Comparison of ENCODE assay signal across 15 cellular contexts in genomic region chr20:48605364-48606116, GRCh38.
A peak's percentile ranks its signal among the peaks of the same experiment; 100 is the strongest.
DNase-seq lines count a peak whose midpoint lies in the region; ATAC-seq and TF ChIP-seq lines count a peak whose summit lies in the region.
"Had no signal": no experiment of that assay in that cellular context is flagged by ENCODE, and none has a peak within 500 bp of the region (broad histone marks: within the 10 kb centered on the region; RNA-seq: fewer than 3 reads in every experiment).

No MANE protein-coding gene starts in this region.

- no peak overlapping the region for H2AFZ ChIP-seq in neuronal stem cell (ENCODE audit: low read length)

- H4K91ac ChIP-seq in neuronal stem cell (ENCODE audit: low read depth, low read length, poor library complexity): no peak overlapping the region

- H3K27me3 ChIP-seq in neuronal stem cell (ENCODE audit: control insufficient read depth in 3 of 3, insufficient read depth in 3 of 3, low read depth in 1 of 3, low read length in 3 of 3) (peaks cover 0 to 31% (median 2%) of the 10 kb centered on the region in 3 experiments), prostate gland (replicated peaks; ENCODE audit: insufficient read depth) (no peaks in the 10 kb centered on the region)

- WGBS in neuronal stem cell (ENCODE audit: extremely low coverage in 2 of 2, insufficient read length in 2 of 2, insufficient replicate concordance in 1 of 2), 2 donors: no CpG with 5 or more reads among the region's 15 CpGs
- 82% methylated on average over 15 of the region's 15 CpGs for WGBS in prostate gland

- intact Hi-C loops in MCF 10A (cut with micrococcal nuclease): no loop called here
- intact Hi-C loops in prostate gland (cut with DNase I): no loop called here

- no peaks in the 10 kb centered on the region for H3K79me1 ChIP-seq in neuronal stem cell (ENCODE audit: low read depth, low read length)

- no TSS peak for BruUV-seq in MCF 10A (replicated peaks; lab: Mats Ljungman, UMichigan)

- no peak overlapping the region for H3K23ac ChIP-seq in neuronal stem cell (ENCODE audit: low read depth, low read length, poor library complexity)

- H3K4me3 ChIP-seq in neuronal stem cell (ENCODE audit: low read length in 2 of 2) (no peak overlapping the region), prostate gland (no peak overlapping the region)

- H3K4ac ChIP-seq in neuronal stem cell (ENCODE audit: low read length): no peak overlapping the region

- POLR2A ChIA-PET in MCF 10A (lab: Yijun Ruan, JAX): no interaction called here

- no peak overlapping the region for H2BK5ac ChIP-seq in neuronal stem cell (ENCODE audit: low read length)

- peak overlapping the region; percentile 50 to 95 for H3K27ac Mint-ChIP-seq in stimulated activated naive CD8-positive, alpha-beta T cell treated with anti-CD3 and anti-CD28 coated beads, Interleukin-15, amount 100 ng/mL, for 72 hours
- peak overlapping the region; percentile 22 for H3K27ac Mint-ChIP-seq in activated T-helper 17 cell treated with anti-CD3 and anti-CD28 coated beads, Interleukin-2, amount 50 U/mL, for 72 hours
- H3K27ac Mint-ChIP-seq in MCF 10A (ENCODE audit: low read depth, unreplicated experiment): no peak overlapping the region
- H3K27ac Mint-ChIP-seq: CD4-positive, alpha-beta T cell had no signal

- H3K36me3 ChIP-seq in neuronal stem cell (replicated peaks in 1 of 2; ENCODE audit: control insufficient read depth in 2 of 2, insufficient read depth in 2 of 2, low read length in 2 of 2) (no peaks in the 10 kb centered on the region), prostate gland (no peaks in the 10 kb centered on the region)

- no peaks in the 10 kb centered on the region for H3K36me3 Mint-ChIP-seq in activated T-helper 17 cell treated with anti-CD3 and anti-CD28 coated beads, Interleukin-2, amount 50 U/mL, for 72 hours (ENCODE audit: low read depth)
- H3K36me3 Mint-ChIP-seq in MCF 10A (ENCODE audit: insufficient read depth, unreplicated experiment): no peaks in the 10 kb centered on the region
- H3K36me3 Mint-ChIP-seq in activated T-cell treated with anti-CD3 and anti-CD28 coated beads, Interleukin-2, amount 50 U/mL, for 4 hours (ENCODE audit: insufficient read depth): no peaks in the 10 kb centered on the region

- no peak overlapping the region for H2BK15ac ChIP-seq in neuronal stem cell (ENCODE audit: low read length)

- H2AK5ac ChIP-seq in neuronal stem cell (ENCODE audit: low read depth, low read length): peak overlapping the region; percentile 18

- H3K4me1 ChIP-seq in neuronal stem cell (ENCODE audit: control insufficient read depth in 2 of 2, insufficient read depth in 1 of 2, low read depth in 1 of 2, low read length in 2 of 2): peaks cover 7 to 10% of the 10 kb centered on the region in 2 donors
- no peaks in the 10 kb centered on the region for H3K4me1 ChIP-seq in prostate gland (replicated peaks)

- H3K4me3 Mint-ChIP-seq in stimulated activated naive CD8-positive, alpha-beta T cell treated with anti-CD3 and anti-CD28 coated beads, Interleukin-15, amount 100 ng/mL, for 72 hours: no peak overlapping the region
- no peak overlapping the region for H3K4me3 Mint-ChIP-seq in activated T-helper 17 cell treated with anti-CD3 and anti-CD28 coated beads, Interleukin-2, amount 50 U/mL, for 72 hours
- H3K4me3 Mint-ChIP-seq in MCF 10A (ENCODE audit: unreplicated experiment): no peak overlapping the region
- H3K4me3 Mint-ChIP-seq in activated T-cell treated with anti-CD3 and anti-CD28 coated beads, Interleukin-2, amount 50 U/mL, for 4 hours: no peak overlapping the region
- H3K4me3 Mint-ChIP-seq: CD4-positive, alpha-beta T cell had no signal

- H3K9ac ChIP-seq in neuronal stem cell (ENCODE audit: low read depth, low read length, poor library complexity): no peak overlapping the region

- H3K9me3 ChIP-seq in neuronal stem cell (replicated peaks in 1 of 2; ENCODE audit: control insufficient read depth in 2 of 2, insufficient read depth in 1 of 2, low read depth in 1 of 2, low read length in 2 of 2) (peaks cover 0 to 2% of the 10 kb centered on the region in 2 donors), prostate gland (no peaks in the 10 kb centered on the region)

- H3K14ac ChIP-seq in neuronal stem cell (ENCODE audit: low read length): no peak overlapping the region

- no peak overlapping the region for H3K18ac ChIP-seq in neuronal stem cell (ENCODE audit: low read length)

- CTCF ChIA-PET in MCF 10A (lab: Yijun Ruan, JAX): interaction anchor here (0.6 to 3.4 kb wide), 2 partner anchors 15 to 121 kb away, joined by 3 to 17 read pairs; no protein-coding TSS in a partner anchor

- no peak overlapping the region for H4K8ac ChIP-seq in neuronal stem cell (ENCODE audit: low read depth, low read length)

- no peak overlapping the region for H3K27ac ChIP-seq in neuronal stem cell (replicated peaks; ENCODE audit: low read length)
- H3K27ac ChIP-seq in prostate gland: no peak overlapping the region

- H3K4me2 ChIP-seq in neuronal stem cell (ENCODE audit: insufficient read depth, low read length, poor library complexity, severe bottlenecking): no peak overlapping the region

- no peak overlapping the region for H2BK120ac ChIP-seq in neuronal stem cell (ENCODE audit: low read depth, low read length)

- no peak for TF ChIP-seq CTCF in MCF 10A (IDR thresholded peaks at IDR 0.05; ENCODE audit: unreplicated experiment)
- TF ChIP-seq CTCF in prostate gland (IDR thresholded peaks at IDR 0.05): no peak

- H2BK12ac ChIP-seq in neuronal stem cell (ENCODE audit: low read length): no peak overlapping the region

- no peaks in the 10 kb centered on the region for H3K9me3 Mint-ChIP-seq in stimulated activated naive CD8-positive, alpha-beta T cell treated with anti-CD3 and anti-CD28 coated beads, Interleukin-15, amount 100 ng/mL, for 72 hours
- H3K9me3 Mint-ChIP-seq in activated T-helper 17 cell treated with anti-CD3 and anti-CD28 coated beads, Interleukin-2, amount 50 U/mL, for 72 hours: no peaks in the 10 kb centered on the region
- no peaks in the 10 kb centered on the region for H3K9me3 Mint-ChIP-seq in MCF 10A (ENCODE audit: unreplicated experiment)
- H3K9me3 Mint-ChIP-seq in activated T-cell treated with anti-CD3 and anti-CD28 coated beads, Interleukin-2, amount 50 U/mL, for 4 hours: no peaks in the 10 kb centered on the region
- H3K9me3 Mint-ChIP-seq: CD4-positive, alpha-beta T cell had no signal

- no peak for TF ChIP-seq POLR2A in prostate gland (IDR thresholded peaks at IDR 0.05)

- H3K4me1 Mint-ChIP-seq in stimulated activated naive CD8-positive, alpha-beta T cell treated with anti-CD3 and anti-CD28 coated beads, Interleukin-15, amount 100 ng/mL, for 72 hours: peaks cover 18% of the 10 kb centered on the region
- H3K4me1 Mint-ChIP-seq in activated T-helper 17 cell treated with anti-CD3 and anti-CD28 coated beads, Interleukin-2, amount 50 U/mL, for 72 hours: peaks cover 13% of the 10 kb centered on the region
- H3K4me1 Mint-ChIP-seq in MCF 10A (ENCODE audit: insufficient read depth, unreplicated experiment): no peaks in the 10 kb centered on the region
- peaks cover 5% of the 10 kb centered on the region for H3K4me1 Mint-ChIP-seq in activated T-cell treated with anti-CD3 and anti-CD28 coated beads, Interleukin-2, amount 50 U/mL, for 4 hours (ENCODE audit: low read depth)

- DNase-seq in stimulated activated naive CD8-positive, alpha-beta T cell treated with anti-CD3 and anti-CD28 coated beads, Interleukin-15, amount 100 ng/mL, for 72 hours: no peak
- no peak for DNase-seq in stimulated activated naive CD8-positive, alpha-beta T cell treated with anti-CD3 and anti-CD28 coated beads, Interleukin-15, Interleukin-2, amounts not matched to agents 100 U/mL and 50 U/mL, for 24 hours
- DNase-seq in neuronal stem cell (ENCODE audit: low spot score): no peak
- DNase-seq in MCF 10A (ENCODE audit: unreplicated experiment): no peak
- no peak for DNase-seq in activated T-cell treated with anti-CD3 and anti-CD28 coated beads, Interleukin-2, amount 50 U/mL, for 4 hours
- DNase-seq in prostate gland (ENCODE audit: low spot score): no peak
- DNase-seq: CD4-positive, alpha-beta T cell; H7; Kasumi-1; NCI-H1105 treated with DMSO at 0.1 percent for 48 hours; NCI-H1694 treated with DMSO at 0.1 percent for 48 hours; NCI-H69; NK-92 treated with Interleukin-12 subunit alpha and Interleukin-12 subunit beta, amount 100 ng/mL, for 24 hours; RPMI8226 had no signal

- no peak for ATAC-seq in stimulated activated naive CD8-positive, alpha-beta T cell treated with anti-CD3 and anti-CD28 coated beads, Interleukin-15, amount 100 ng/mL, for 72 hours
- no peak for ATAC-seq in stimulated activated naive CD8-positive, alpha-beta T cell treated with anti-CD3 and anti-CD28 coated beads, Interleukin-15, Interleukin-2, amounts not matched to agents 100 U/mL and 50 U/mL, for 24 hours
- ATAC-seq in activated T-helper 17 cell treated with anti-CD3 and anti-CD28 coated beads, Interleukin-2, amount 50 U/mL, for 72 hours (replicated peaks): no peak
- ATAC-seq in activated T-cell treated with anti-CD3 and anti-CD28 coated beads, Interleukin-2, amount 50 U/mL, for 4 hours: no peak

- peaks cover 7% of the 10 kb centered on the region for H3K27me3 Mint-ChIP-seq in stimulated activated naive CD8-positive, alpha-beta T cell treated with anti-CD3 and anti-CD28 coated beads, Interleukin-15, amount 100 ng/mL, for 72 hours
- peaks cover 3% of the 10 kb centered on the region for H3K27me3 Mint-ChIP-seq in activated T-helper 17 cell treated with anti-CD3 and anti-CD28 coated beads, Interleukin-2, amount 50 U/mL, for 72 hours
- H3K27me3 Mint-ChIP-seq in MCF 10A (ENCODE audit: insufficient read depth, unreplicated experiment): peaks cover 82% of the 10 kb centered on the region
- H3K27me3 Mint-ChIP-seq in activated T-cell treated with anti-CD3 and anti-CD28 coated beads, Interleukin-2, amount 50 U/mL, for 4 hours (ENCODE audit: low read depth): peaks cover 1% of the 10 kb centered on the region
